In the genomic region with DNA sequence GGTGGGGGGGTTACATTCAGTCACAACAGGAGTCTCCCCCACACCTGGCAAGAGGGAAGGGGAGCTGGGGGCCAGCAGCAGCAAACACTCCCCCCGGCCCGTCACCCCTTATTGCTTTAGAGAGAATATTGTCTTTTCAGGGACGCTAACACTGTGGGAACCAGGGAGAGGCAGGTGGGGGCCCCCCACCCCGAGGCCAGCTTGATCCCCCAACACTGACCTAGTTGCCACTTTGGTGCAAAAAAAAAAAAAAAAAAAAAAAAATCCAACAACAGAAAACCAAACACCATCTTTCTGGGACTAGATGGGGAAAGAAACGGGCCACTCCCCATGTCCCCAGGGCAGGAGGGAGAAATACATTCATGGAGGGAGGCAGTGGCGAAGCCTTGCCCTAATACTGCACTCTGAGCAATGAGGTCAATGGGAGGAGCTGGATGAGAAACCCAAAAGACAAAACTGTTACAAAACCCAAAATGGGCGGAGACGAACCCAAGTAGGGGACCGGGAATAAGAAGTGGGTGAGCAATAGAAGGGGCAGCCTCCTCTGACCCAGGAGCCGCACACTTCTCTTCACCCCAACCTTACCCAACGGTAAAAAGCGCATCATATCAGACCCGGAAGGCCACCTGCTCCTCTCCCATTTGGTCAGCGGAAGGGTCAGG, we compare ENCODE assay signal across 1 cellular context.
TF ChIP-seq lines count a peak whose summit lies in the region.

No MANE protein-coding gene starts in this region.

TF ChIP-seq in endothelial cell of umbilical vein, 7 proteins besides CTCF, POLR2A, EP300 and RAD21:
- peak; percentile 22 for TF ChIP-seq POLR2AphosphoS5 (IDR thresholded peaks at IDR 0.05; ENCODE audit: insufficient read depth, low read depth, low read length)
- no peak for TF ChIP-seq MYC (IDR thresholded peaks at IDR 0.05; ENCODE audit: low read depth, low read length)
